Comparison of ENCODE assay signal across 8 cellular contexts in genomic region chr19:4768934-4769777, GRCh38. TPM values are rescaled to one million over a fixed set of nuclear protein-coding genes. Genes with fewer than 3 reads are reported as not detected.
DNase-seq lines count a peak whose midpoint lies in the region; ATAC-seq and TF ChIP-seq lines count a peak whose summit lies in the region.

No MANE protein-coding gene starts in this region.

- CTCF ChIA-PET in CD4-positive, alpha-beta T cell (lab: Charles Lee) = interaction anchor here (0.8 to 1.3 kb wide), 3 partner anchors 22 to 37 kb away, joined by 3 to 7 read pairs (median 5); partner anchors contain the start of gene FEM1A

- H3K27me3 ChIP-seq in CD4-positive, alpha-beta T cell (ENCODE audit: control insufficient read depth, insufficient read depth, low read length) = peaks cover under 1% of the 10 kb centered on the region

- H3K9me3 ChIP-seq in CD4-positive, alpha-beta T cell (ENCODE audit: control insufficient read depth, low read length) = no peaks in the 10 kb centered on the region

- H3K4me3 Mint-ChIP-seq in CD4-positive, alpha-beta T cell = no peak overlapping the region
- H3K4me3 Mint-ChIP-seq in activated T-cell treated with anti-CD3 and anti-CD28 coated beads, Interleukin-2, amount 50 U/mL, for 4 hours = no peak overlapping the region
- H3K4me3 Mint-ChIP-seq in naive thymus-derived CD8-positive, alpha-beta T cell = peak overlapping the region in 1 of 10 donors; percentile 63

- H3K27ac ChIP-seq in CD4-positive, alpha-beta T cell (ENCODE audit: low read depth, low read length) = no peak overlapping the region

- H3K9me3 Mint-ChIP-seq in CD4-positive, alpha-beta T cell = peaks cover 3% of the 10 kb centered on the region
- H3K9me3 Mint-ChIP-seq in activated T-cell treated with anti-CD3 and anti-CD28 coated beads, Interleukin-2, amount 50 U/mL, for 4 hours = no peaks in the 10 kb centered on the region
- H3K9me3 Mint-ChIP-seq in naive thymus-derived CD8-positive, alpha-beta T cell = peaks cover 0 to 7% (median 0%) of the 10 kb centered on the region in 9 donors

- H3K27me3 Mint-ChIP-seq in CD4-positive, alpha-beta T cell = peaks cover 36% of the 10 kb centered on the region
- H3K27me3 Mint-ChIP-seq in activated T-cell treated with anti-CD3 and anti-CD28 coated beads, Interleukin-2, amount 50 U/mL, for 4 hours (ENCODE audit: low read depth) = peaks cover 30% of the 10 kb centered on the region
- peaks cover 4 to 39% (median 25%) of the 10 kb centered on the region in 5 donors for H3K27me3 Mint-ChIP-seq in naive thymus-derived CD8-positive, alpha-beta T cell

- peak; percentile 97 for ATAC-seq in CD4-positive, alpha-beta T cell (ENCODE audit: poor library complexity)
- peak; percentile 75 for ATAC-seq in activated T-cell treated with anti-CD3 and anti-CD28 coated beads, Interleukin-2, amount 50 U/mL, for 4 hours
- peak; percentile 78 to 91 for ATAC-seq in naive thymus-derived CD8-positive, alpha-beta T cell
- no peak for ATAC-seq in HG02623 (IDR thresholded peaks at IDR 0.05; ENCODE audit: unreplicated experiment)

- peaks cover 5% of the 10 kb centered on the region for H3K4me1 Mint-ChIP-seq in CD4-positive, alpha-beta T cell (ENCODE audit: low read depth)
- H3K4me1 Mint-ChIP-seq in activated T-cell treated with anti-CD3 and anti-CD28 coated beads, Interleukin-2, amount 50 U/mL, for 4 hours (ENCODE audit: low read depth) = peaks cover 4% of the 10 kb centered on the region
- H3K4me1 Mint-ChIP-seq in naive thymus-derived CD8-positive, alpha-beta T cell = peaks cover 0 to 7% (median 3%) of the 10 kb centered on the region in 4 donors

- POLR2A ChIA-PET in CD4-positive, alpha-beta T cell (lab: Charles Lee) = interaction anchor here (1.2 to 1.6 kb wide), 2 partner anchors 22 to 44 kb away, joined by 3 to 8 read pairs; partner anchors contain the start of gene FEM1A
- POLR2A ChIA-PET in naive thymus-derived CD8-positive, alpha-beta T cell (lab: Charles Lee) = interaction anchor here (0.8 kb wide), 1 partner anchor 22 kb away, joined by 5 read pairs; the partner anchor contains the start of gene FEM1A

- H3K27ac Mint-ChIP-seq in CD4-positive, alpha-beta T cell = no peak overlapping the region
- H3K27ac Mint-ChIP-seq in naive thymus-derived CD8-positive, alpha-beta T cell = peak overlapping the region in 3 of 10 donors; percentile 11 to 88 (median 71)

- intact Hi-C loops in CD4-positive, alpha-beta T cell (cut with DNase I, micrococcal nuclease) = no loop called here

- no peaks in the 10 kb centered on the region for H3K36me3 Mint-ChIP-seq in CD4-positive, alpha-beta T cell (ENCODE audit: low read depth)
- no peaks in the 10 kb centered on the region for H3K36me3 Mint-ChIP-seq in activated T-cell treated with anti-CD3 and anti-CD28 coated beads, Interleukin-2, amount 50 U/mL, for 4 hours (ENCODE audit: insufficient read depth)
- H3K36me3 Mint-ChIP-seq in naive thymus-derived CD8-positive, alpha-beta T cell = no peaks in the 10 kb centered on the region

- no peak for TF ChIP-seq CTCF in CD4-positive, alpha-beta T cell (IDR thresholded peaks at IDR 0.05)

- peak; percentile 65 to 80 (median 72) for DNase-seq in CD4-positive, alpha-beta T cell
- DNase-seq in HuH-7 (ENCODE audit: low spot score) (peak; percentile 71), NOMO-1 treated with dmso at 0.1 percent for 144 hours (lab: John Stamatoyannopoulos, UW; ENCODE audit: unreplicated experiment) (peak; percentile 59), fibroblast of peridontal ligament (ENCODE audit: extremely low read depth) (peak; percentile 89)
- DNase-seq in activated T-cell treated with anti-CD3 and anti-CD28 coated beads, Interleukin-2, amount 50 U/mL, for 4 hours = peak; percentile 68
- peak; percentile 78 to 91 (median 84) for DNase-seq in naive thymus-derived CD8-positive, alpha-beta T cell
- peak; percentile 46 to 60 for DNase-seq in stimulated activated CD8-positive, alpha-beta memory T cell treated with anti-CD3 and anti-CD28 coated beads, Interleukin-7, amount 100 ng/mL, for 48 hours (ENCODE audit: extremely low read depth in 1 of 2, low read depth in 1 of 2)

RNA-seq across cellular contexts. Expression of gene FEM1A, which starts 22.4 kb away (rescaled TPM):
- 10 to 100 TPM; 11.8 to 12.1 TPM for total RNA-seq in CD4-positive, alpha-beta T cell
- 10 to 100 TPM; 31.8 to 35.8 (median 34.7) TPM for total RNA-seq in activated T-cell treated with anti-CD3 and anti-CD28 coated beads, Interleukin-2, amount 50 U/mL, for 4 hours
- total RNA-seq in naive thymus-derived CD8-positive, alpha-beta T cell = 10 to 100 TPM; 15.1 to 15.2 TPM
- polyA plus RNA-seq in naive thymus-derived CD8-positive, alpha-beta T cell = 1 to 10 TPM; 1.7 to 3.6 (median 2.5) TPM

RNA-seq across cellular contexts. Expression of gene DPP9, which starts 45.5 kb away (rescaled TPM):
- total RNA-seq in CD4-positive, alpha-beta T cell = 10 to 100 TPM; 67.9 to 72.8 TPM
- 100 to 1,000 TPM; 112 to 126 (median 120) TPM for total RNA-seq in activated T-cell treated with anti-CD3 and anti-CD28 coated beads, Interleukin-2, amount 50 U/mL, for 4 hours
- 10 to 100 TPM; 82.3 to 86.6 TPM for total RNA-seq in naive thymus-derived CD8-positive, alpha-beta T cell
- polyA plus RNA-seq in naive thymus-derived CD8-positive, alpha-beta T cell = 10 to 100 TPM; 16.1 to 30.6 (median 21.9) TPM
